ENCODE assay signal across 9 cellular contexts in genomic region chr17:4500188-4500565, GRCh38. TPM values are rescaled to one million over a fixed set of nuclear protein-coding genes. Genes with fewer than 3 reads are reported as not detected.
DNase-seq lines count a peak whose midpoint lies in the region; ATAC-seq and TF ChIP-seq lines count a peak whose summit lies in the region.
"Had no signal": no experiment of that assay in that cellular context is flagged by ENCODE, and none has a peak within 500 bp of the region (broad histone marks: within the 10 kb centered on the region; RNA-seq: fewer than 3 reads in every experiment).

No MANE protein-coding gene starts in this region.

- H4K20me1 ChIP-seq in BLaER1: peaks cover 65% of the 10 kb centered on the region

- H3K27ac ChIP-seq in BLaER1 (peak overlapping the region; percentile 63), HUES48 (ENCODE audit: low read depth, low read length) (no peak overlapping the region), dorsolateral prefrontal cortex (peak overlapping the region in 47 of 59 donors; percentile 19 to 88 (median 80))

- no peaks in the 10 kb centered on the region for H3K36me3 ChIP-seq in BLaER1
- no peaks in the 10 kb centered on the region for H3K36me3 ChIP-seq in HUES48 (ENCODE audit: control insufficient read depth, insufficient read depth, low read length)

- H3K4me3 ChIP-seq in BLaER1 (peak overlapping the region; percentile 72), HUES48 (ENCODE audit: low read depth, low read length) (peak overlapping the region; percentile 65; the same call in 1 of the 2 replicates), dorsolateral prefrontal cortex (peak overlapping the region; percentile 54 to 89 (median 71))
- H3K4me3 ChIP-seq: K562 had no signal

- H3K4me1 ChIP-seq in BLaER1 (peaks cover 87% of the 10 kb centered on the region), HUES48 (ENCODE audit: control insufficient read depth, insufficient read depth, low read length) (no peaks in the 10 kb centered on the region; the same call in 1 of the 2 replicates)

- no peaks in the 10 kb centered on the region for H3K9me3 Mint-ChIP-seq in neural crest cell
- H3K9me3 Mint-ChIP-seq in HFFc6: no peaks in the 10 kb centered on the region

- ATAC-seq in HG03432 (IDR thresholded peaks at IDR 0.05; ENCODE audit: unreplicated experiment): no peak
- ATAC-seq: K562 had no signal

- peaks cover 83% of the 10 kb centered on the region for H3K27me3 Mint-ChIP-seq in neural crest cell (ENCODE audit: low read depth)
- peaks cover 48% of the 10 kb centered on the region for H3K27me3 Mint-ChIP-seq in HFFc6 (ENCODE audit: insufficient read depth)

- intact Hi-C loops in dorsolateral prefrontal cortex (cut with DNase I): loop anchor here in 1 of 2 donors (1.0 kb wide), 1 partner anchor 66 kb away; no protein-coding TSS in a partner anchor

- H3K9me3 ChIP-seq in BLaER1 (no peaks in the 10 kb centered on the region), HUES48 (ENCODE audit: control insufficient read depth, insufficient read depth, low read length) (no peaks in the 10 kb centered on the region)

- peak overlapping the region; percentile 98 for H3K4me2 ChIP-seq in BLaER1

- no peaks in the 10 kb centered on the region for H3K36me3 Mint-ChIP-seq in neural crest cell (ENCODE audit: low read depth)
- no peaks in the 10 kb centered on the region for H3K36me3 Mint-ChIP-seq in HFFc6 (ENCODE audit: low read depth)

- peak overlapping the region; percentile 50 for H3K4me3 Mint-ChIP-seq in neural crest cell
- no peak overlapping the region for H3K4me3 Mint-ChIP-seq in HFFc6

- TF ChIP-seq CTCF in dorsolateral prefrontal cortex (IDR thresholded peaks at IDR 0.05 in 54 of 56, conservative IDR thresholded peaks at IDR 0.05 in 2 of 56; ENCODE audit: low read depth in 1 of 56, partially characterized antibody in 56 of 56) (peak in 2 of 56 donors; percentile 11 to 18), neural crest cell (conservative IDR thresholded peaks at IDR 0.05) (no peak), HFFc6 (IDR thresholded peaks at IDR 0.05) (no peak)

- no peaks in the 10 kb centered on the region for H3K27me3 ChIP-seq in BLaER1
- peaks cover 50% of the 10 kb centered on the region for H3K27me3 ChIP-seq in HUES48 (ENCODE audit: control insufficient read depth, insufficient read depth, low read length)
- peaks cover 0 to 4% (median 0%) of the 10 kb centered on the region in 45 donors for H3K27me3 ChIP-seq in dorsolateral prefrontal cortex

- DNase-seq in dorsolateral prefrontal cortex (no peak), neural crest cell (ENCODE audit: low read depth, low spot score) (no peak), DMS153 (lab: John Stamatoyannopoulos, UW) (no peak), HFFc6 (no peak), NCI-H748 treated with DMSO at 0.1 percent for 48 hours (lab: John Stamatoyannopoulos, UW) (no peak)

- H3K27ac Mint-ChIP-seq in neural crest cell (ENCODE audit: unreplicated experiment): no peak overlapping the region
- no peak overlapping the region for H3K27ac Mint-ChIP-seq in HFFc6

- H3K4me1 Mint-ChIP-seq in neural crest cell (peaks cover 4% of the 10 kb centered on the region), HFFc6 (ENCODE audit: low read depth) (peaks cover 8% of the 10 kb centered on the region; the same call in 1 of the 2 replicates)

- H3K9ac ChIP-seq in BLaER1 (peak overlapping the region; percentile 77), HUES48 (ENCODE audit: low read depth, low read length) (no peak overlapping the region)

RNA-seq across cellular contexts. Expression of gene SPNS2, which starts 1.5 kb away (rescaled TPM):
- 100 to 1,000 TPM in 4 of 120 experiments, 10 to 100 TPM in 116; 41.1 to 115 (median 69.7) TPM for total RNA-seq in dorsolateral prefrontal cortex
- 3.8 and 4.3 TPM in 2 replicates for total RNA-seq in neural crest cell
- not detected for total RNA-seq in HFFc6 (2021; fragmentation: NEBNext Ultra II Directional; extraction: Animal tissue kit (Norgen Biotek cat#: 25700))
- total RNA-seq: K562 had no signal

RNA-seq across cellular contexts. Expression of gene MYBBP1A, which starts 55.0 kb away (rescaled TPM):
- 100 to 1,000 TPM in 2 of 120 experiments, 10 to 100 TPM in 118; 49.9 to 110 (median 68.5) TPM for total RNA-seq in dorsolateral prefrontal cortex
- 67.0 and 69.3 TPM in 2 replicates for total RNA-seq in neural crest cell
- total RNA-seq in HFFc6 (2021; fragmentation: NEBNext Ultra II Directional; extraction: Animal tissue kit (Norgen Biotek cat#: 25700)): 10 to 100 TPM; 65.9 to 80.8 (median 71.8) TPM
